16 cellular contexts compared by ENCODE assay signal in the genomic region with DNA sequence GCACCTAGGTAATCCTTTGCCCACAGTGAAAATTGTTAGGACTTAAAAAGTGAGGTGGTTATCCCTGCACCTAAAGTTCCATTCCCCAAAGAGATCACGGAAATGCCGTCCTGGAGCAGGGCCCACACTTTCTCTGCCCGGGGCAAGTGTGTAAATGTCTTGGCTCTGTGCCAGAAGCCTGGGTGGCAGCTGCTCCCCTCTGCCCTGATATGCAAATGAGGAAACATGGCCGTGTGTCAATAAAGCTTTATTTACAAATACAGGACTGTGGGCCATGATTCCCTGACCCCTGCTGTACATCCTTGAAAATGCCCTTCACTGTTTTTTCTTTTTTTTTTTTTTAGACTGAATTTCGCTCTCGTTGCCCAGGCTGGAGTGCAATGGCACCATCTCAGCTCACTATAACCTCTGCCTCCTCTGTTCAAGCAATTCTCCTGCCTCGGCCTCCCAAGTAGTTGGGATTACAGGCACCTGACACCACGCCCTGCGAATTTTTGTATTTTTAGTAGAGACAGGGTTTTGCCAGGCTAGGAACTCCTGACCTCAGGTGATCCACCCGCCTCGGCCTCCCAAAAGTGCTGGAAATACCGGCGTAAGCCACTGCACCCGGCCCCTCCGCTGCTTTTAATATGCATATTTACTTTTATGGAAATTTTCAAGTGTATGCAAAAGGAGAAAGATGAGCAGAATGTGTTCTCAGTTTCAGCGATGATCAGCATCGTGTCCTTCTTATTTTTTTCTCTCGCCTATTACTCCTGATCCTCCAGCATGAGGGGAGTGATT.
DNase-seq lines count a peak whose midpoint lies in the region; ATAC-seq, FAIRE-seq and TF ChIP-seq lines count a peak whose summit lies in the region.
"Had no signal": no experiment of that assay in that cellular context is flagged by ENCODE, and none has a peak within 500 bp of the region (broad histone marks: within the 10 kb centered on the region; RNA-seq: fewer than 3 reads in every experiment).

No MANE protein-coding gene starts in this region.

- intact Hi-C loops in HepG2 (cut with micrococcal nuclease; ENCODE audit: unreplicated experiment), result no loop called here
- intact Hi-C loops in right lobe of liver (cut with DNase I), result no loop called here
- intact Hi-C loops in kidney (cut with DNase I), result no loop called here

- WGBS in HepG2 (ENCODE audit: low lambda C conversion rate), result 17% methylated on average over 17 of the region's 18 CpGs
- 61% methylated on average over 17 of the region's 18 CpGs for WGBS in right lobe of liver (ENCODE audit: insufficient coverage, low coverage, low lambda C conversion rate, missing lambda C conversion rate)

- H3K79me2 ChIP-seq in HepG2 (ENCODE audit: insufficient read depth, low read length), result no peaks in the 10 kb centered on the region

- TF ChIP-seq POLR2A in HepG2 (IDR thresholded peaks at IDR 0.05; ENCODE audit: insufficient read depth in 1 of 2, low read depth in 2 of 2, low read length in 2 of 2) (no peak), right lobe of liver (IDR thresholded peaks at IDR 0.05) (no peak)

- H3K27ac ChIP-seq in HepG2 (ENCODE audit: extremely low read length, insufficient read depth, low read length) (no peak overlapping the region), right lobe of liver (no peak overlapping the region), kidney (ENCODE audit: low read depth in 2 of 2, low read length in 2 of 2) (no peak overlapping the region)
- H3K27ac ChIP-seq: KMS-11 had no signal

- ATAC-seq in HepG2, result no peak
- ATAC-seq in right lobe of liver, result no peak
- ATAC-seq in HG03196 (IDR thresholded peaks at IDR 0.05; ENCODE audit: unreplicated experiment), result no peak

- H3K27me3 ChIP-seq in HepG2 (ENCODE audit: control insufficient read depth in 1 of 2, insufficient read depth in 2 of 2, low read length in 2 of 2) (peaks cover 27 to 79% of the 10 kb centered on the region in 2 experiments), right lobe of liver (no peaks in the 10 kb centered on the region)
- H3K27me3 ChIP-seq: MG63 had no signal

- no peak for TF ChIP-seq CTCF in HepG2 (CRISPR knock-in tag; IDR thresholded peaks at IDR 0.05)
- TF ChIP-seq CTCF in right lobe of liver (IDR thresholded peaks at IDR 0.05), result no peak
- TF ChIP-seq CTCF in kidney (IDR thresholded peaks at IDR 0.05; ENCODE audit: borderline replicate concordance, extremely low read depth, insufficient read depth), result no peak
- TF ChIP-seq CTCF in GM20000 (IDR thresholded peaks at IDR 0.05; ENCODE audit: extremely low read depth, missing control alignments), result no peak

- H3K4me2 ChIP-seq in HepG2 (ENCODE audit: low read depth, low read length), result no peak overlapping the region
- H3K4me2 ChIP-seq: KMS-11 had no signal

- H3K4me1 ChIP-seq in HepG2 (ENCODE audit: insufficient read depth, low read length) (no peaks in the 10 kb centered on the region), right lobe of liver (no peaks in the 10 kb centered on the region), kidney (ENCODE audit: control insufficient read depth in 1 of 2, insufficient read depth in 1 of 2, low read depth in 1 of 2, low read length in 2 of 2) (no peaks in the 10 kb centered on the region)

- H4K20me1 ChIP-seq in HepG2 (ENCODE audit: insufficient read depth, low read length), result 0 out of 2 replicates have a peak, but pooled peaks cover 2% of the 10 kb centered on the region

- FAIRE-seq in HepG2 (lab: Jason Lieb, UNC) (no peak), kidney (lab: Jason Lieb, UNC) (no peak)

- H3K4me3 ChIP-seq in HepG2 (replicated peaks in 1 of 3; ENCODE audit: insufficient read depth in 1 of 3, low read depth in 2 of 3, low read length in 3 of 3) (no peak overlapping the region), right lobe of liver (no peak overlapping the region), kidney (ENCODE audit: low read length in 2 of 2) (no peak overlapping the region)
- H3K4me3 ChIP-seq: MG63 had no signal

- H3K9me3 ChIP-seq in HepG2 (ENCODE audit: low read length), result no peaks in the 10 kb centered on the region
- H3K9me3 ChIP-seq in right lobe of liver, result no peaks in the 10 kb centered on the region
- H3K9me3 ChIP-seq in kidney (ENCODE audit: control insufficient read depth in 1 of 2, low read length in 2 of 2), result no peaks in the 10 kb centered on the region
- H3K9me3 ChIP-seq: MG63 had no signal

- in situ Hi-C loops in HepG2 (cut with HindIII; ENCODE audit: extremely low pct_ligation_motif_present, low pct_unique_long_range_greater_than_20kb), result no loop called here

- no TSS peak for BruUV-seq in HepG2 (replicated peaks; lab: Mats Ljungman, UMichigan)

- no peaks in the 10 kb centered on the region for H3K36me3 ChIP-seq in HepG2 (replicated peaks in 1 of 2; ENCODE audit: control insufficient read depth in 1 of 2, insufficient read depth in 2 of 2, low read length in 2 of 2)
- H3K36me3 ChIP-seq in right lobe of liver, result no peaks in the 10 kb centered on the region
- H3K36me3 ChIP-seq in kidney (ENCODE audit: control insufficient read depth in 1 of 2, insufficient read depth in 2 of 2, low read length in 2 of 2), result no peaks in the 10 kb centered on the region
- H3K36me3 ChIP-seq: MG63 had no signal

- POLR2A ChIA-PET in HepG2 (lab: Yijun Ruan, JAX), result no interaction called here

- H2AFZ ChIP-seq in HepG2 (ENCODE audit: low read length), result no peak overlapping the region

- DNase-seq in NCI-H2196 (lab: John Stamatoyannopoulos, UW; ENCODE audit: unreplicated experiment) (peak; percentile 8), NCI-H2196 treated with DMSO at 0.1 percent for 48 hours (lab: John Stamatoyannopoulos, UW; ENCODE audit: unreplicated experiment) (no peak), HepG2 (ENCODE audit: low spot score) (no peak), right lobe of liver (no peak), NCI-H69 (lab: John Stamatoyannopoulos, UW) (peak; percentile 69), kidney (peak; percentile 39), GM20000 (ENCODE audit: low spot score) (no peak)
- DNase-seq: AML-193; CD4-positive, CD25-positive, alpha-beta regulatory T cell; MG63; NCI-H1105 treated with DMSO at 0.1 percent for 48 hours; NCI-H1930; NCI-H510A; SIG-M5 had no signal

- no peak overlapping the region for H3K9ac ChIP-seq in HepG2 (ENCODE audit: insufficient read depth, low read depth, low read length)
- no peak overlapping the region for H3K9ac ChIP-seq in kidney (ENCODE audit: low read length in 2 of 2)
- H3K9ac ChIP-seq: KMS-11 had no signal

- TF ChIP-seq EP300 in HepG2 (IDR thresholded peaks at IDR 0.05; ENCODE audit: low read depth in 2 of 2, low read length in 2 of 2), result no peak
- no peak for TF ChIP-seq EP300 in HepG2 (CRISPR knock-in tag; IDR thresholded peaks at IDR 0.05; ENCODE audit: borderline replicate concordance)

- no peak for TF ChIP-seq RAD21 in HepG2 (CRISPR knock-in tag; IDR thresholded peaks at IDR 0.05)

- CTCF ChIA-PET in HepG2 (lab: Yijun Ruan, JAX; ENCODE audit: low intra/inter-chr PET ratio, low total read pairs), result no interaction called here

TF ChIP-seq in HepG2, 621 proteins besides CTCF, POLR2A, EP300 and RAD21 (continues in another document):
- TF ChIP-seq LCORL (IDR thresholded peaks at IDR 0.05) (peak; percentile 74), LCORL (CRISPR knock-in tag; IDR thresholded peaks at IDR 0.05) (no peak), ZFP62 (CRISPR knock-in tag; IDR thresholded peaks at IDR 0.05) (no peak)
- TF ChIP-seq, protein P1, sequence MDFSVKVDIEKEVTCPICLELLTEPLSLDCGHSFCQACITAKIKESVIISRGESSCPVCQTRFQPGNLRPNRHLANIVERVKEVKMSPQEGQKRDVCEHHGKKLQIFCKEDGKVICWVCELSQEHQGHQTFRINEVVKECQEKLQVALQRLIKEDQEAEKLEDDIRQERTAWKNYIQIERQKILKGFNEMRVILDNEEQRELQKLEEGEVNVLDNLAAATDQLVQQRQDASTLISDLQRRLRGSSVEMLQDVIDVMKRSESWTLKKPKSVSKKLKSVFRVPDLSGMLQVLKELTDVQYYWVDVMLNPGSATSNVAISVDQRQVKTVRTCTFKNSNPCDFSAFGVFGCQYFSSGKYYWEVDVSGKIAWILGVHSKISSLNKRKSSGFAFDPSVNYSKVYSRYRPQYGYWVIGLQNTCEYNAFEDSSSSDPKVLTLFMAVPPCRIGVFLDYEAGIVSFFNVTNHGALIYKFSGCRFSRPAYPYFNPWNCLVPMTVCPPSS (IDR thresholded peaks at IDR 0.05), result no peak

Comparison
In these comparisons a context has a peak if more than half of its experiments do, and no peak if none do; other contexts are left out.
1. DNase-seq: peak in NCI-H2196 (single experiment), NCI-H69 (single experiment) and kidney (single experiment); none in NCI-H2196 treated with DMSO at 0.1 percent for 48 hours (single experiment), HepG2 (single experiment), right lobe of liver (0 of 3) and GM20000 (single experiment).